21 cellular contexts compared by ENCODE assay signal in genomic region chr1:97925982-97926708, GRCh38.
"Had no signal": no experiment of that assay in that cellular context is flagged by ENCODE, and none has a peak within 500 bp of the region (broad histone marks: within the 10 kb centered on the region; RNA-seq: fewer than 3 reads in every experiment).

No MANE protein-coding gene starts in this region.

- H3K4me1 ChIP-seq: body of pancreas had no signal

- H3K36me3 Mint-ChIP-seq: activated CD4-positive, alpha-beta memory T cell treated with anti-CD3 and anti-CD28 coated beads for 36 hours; activated naive CD8-positive, alpha-beta T cell had no signal

- H3K27ac ChIP-seq: body of pancreas, epithelial cell of prostate, VCaP had no signal

- DNase-seq: activated CD4-positive, alpha-beta memory T cell treated with anti-CD3 and anti-CD28 coated beads for 36 hours; activated CD8-positive, alpha-beta memory T cell treated with anti-CD3 and anti-CD28 coated beads, Interleukin-2, amount 50 U/mL, for 4 hours; activated gamma-delta T cell; activated T-cell treated with anti-CD3 and anti-CD28 coated beads, Interleukin-2, amount 50 U/mL, for 48 hours; body of pancreas; caudate nucleus; dorsolateral prefrontal cortex; foreskin fibroblast; occipital lobe; stimulated activated CD4-positive, alpha-beta T cell treated with anti-CD3 and anti-CD28 coated beads, Interleukin-2, amount 100 ng/mL, for 24 hours; SW 1271; trophoblast cell had no signal

- H3K27me3 ChIP-seq: body of pancreas, dorsolateral prefrontal cortex had no signal

- H3K9me3 Mint-ChIP-seq: activated CD4-positive, alpha-beta memory T cell treated with anti-CD3 and anti-CD28 coated beads for 36 hours; nephron; stimulated activated naive CD8-positive, alpha-beta T cell treated with anti-CD3 and anti-CD28 coated beads, Interleukin-15, Interleukin-2, amounts not matched to agents 100 ng/mL and 50 ng/mL, for 24 hours had no signal

- H3K4me3 ChIP-seq: body of pancreas, dorsolateral prefrontal cortex, lung had no signal

- H3K27me3 Mint-ChIP-seq: activated CD4-positive, alpha-beta memory T cell treated with anti-CD3 and anti-CD28 coated beads for 36 hours; activated naive CD8-positive, alpha-beta T cell; progenitor cell of endocrine pancreas; stimulated activated naive CD8-positive, alpha-beta T cell treated with anti-CD3 and anti-CD28 coated beads, Interleukin-15, Interleukin-2, amounts not matched to agents 100 ng/mL and 50 ng/mL, for 24 hours had no signal

- H3K4me3 Mint-ChIP-seq: activated CD4-positive, alpha-beta memory T cell treated with anti-CD3 and anti-CD28 coated beads for 36 hours; activated naive CD8-positive, alpha-beta T cell; nephron; stimulated activated naive CD8-positive, alpha-beta T cell treated with anti-CD3 and anti-CD28 coated beads, Interleukin-15, Interleukin-2, amounts not matched to agents 100 ng/mL and 50 ng/mL, for 24 hours had no signal

- FAIRE-seq: colon, keratinocyte had no signal

- H3K9me3 ChIP-seq: body of pancreas had no signal

- H3K27ac Mint-ChIP-seq: activated CD4-positive, alpha-beta memory T cell treated with anti-CD3 and anti-CD28 coated beads for 36 hours; activated naive CD8-positive, alpha-beta T cell; nephron; progenitor cell of endocrine pancreas; stimulated activated naive CD8-positive, alpha-beta T cell treated with anti-CD3 and anti-CD28 coated beads, Interleukin-15, Interleukin-2, amounts not matched to agents 100 ng/mL and 50 ng/mL, for 24 hours had no signal
